Comparison of ENCODE assay signal across 1 cellular context in genomic region chr11:62324738-62325556, GRCh38.
TF ChIP-seq lines count a peak whose summit lies in the region.

No MANE protein-coding gene starts in this region.

TF ChIP-seq in WTC11, 78 proteins besides CTCF, POLR2A, EP300 and RAD21 (continued from another document):
- TF ChIP-seq PRDM15 (CRISPR knock-in tag; IDR thresholded peaks at IDR 0.05) (no peak), FOXK1 (CRISPR knock-in tag; IDR thresholded peaks at IDR 0.05) (no peak), NFE2L1 (CRISPR knock-in tag; IDR thresholded peaks at IDR 0.05) (no peak), ZNF532 (CRISPR knock-in tag; IDR thresholded peaks at IDR 0.05; ENCODE audit: borderline replicate concordance) (no peak), EMX1 (CRISPR knock-in tag; IDR thresholded peaks at IDR 0.05) (no peak), ZNF416 (CRISPR knock-in tag; IDR thresholded peaks at IDR 0.05) (no peak), TEAD4 (CRISPR knock-in tag; IDR thresholded peaks at IDR 0.05) (no peak), JUN (CRISPR knock-in tag; IDR thresholded peaks at IDR 0.05) (no peak), ZBTB21 (CRISPR knock-in tag; IDR thresholded peaks at IDR 0.05; ENCODE audit: borderline replicate concordance) (0 out of 2 replicates have a peak, but pooled peaks have one; percentile 35)
